26 cellular contexts compared by ENCODE assay signal in genomic region chr5:173507171-173507570, GRCh38.
"Had no signal": no experiment of that assay in that cellular context is flagged by ENCODE, and none has a peak within 500 bp of the region (broad histone marks: within the 10 kb centered on the region; RNA-seq: fewer than 3 reads in every experiment).

No MANE protein-coding gene starts in this region.

- H3K4me3 ChIP-seq: coronary artery, dorsolateral prefrontal cortex, gastroesophageal sphincter, heart right ventricle, left ventricle myocardium inferior, lower lobe of right lung, mucosa of descending colon had no signal

- H3K27me3 ChIP-seq: foreskin keratinocyte, gastroesophageal sphincter had no signal

- DNase-seq: dermis blood vessel endothelial cell; dorsolateral prefrontal cortex; effector CD8-positive, alpha-beta T cell; effector memory CD8-positive, alpha-beta T cell; endodermal cell; erythroblast; foreskin keratinocyte; glutamatergic neuron; head of caudate nucleus; heart right ventricle; hypothalamus; immature natural killer cell; islet precursor cell; kidney; kidney glomerular epithelial cell; left colon; left ventricle myocardium inferior; lower lobe of right lung; mesenchymal stem cell; mucosa of descending colon; naive B cell had no signal

- H3K4me1 ChIP-seq: foreskin keratinocyte, heart right ventricle, left ventricle myocardium inferior, lower lobe of right lung had no signal

- H3K36me3 ChIP-seq: gastroesophageal sphincter, heart right ventricle, left ventricle myocardium inferior, lower lobe of right lung had no signal

- ATAC-seq: effector memory CD8-positive, alpha-beta T cell; esophagus mucosa; foreskin keratinocyte; gastroesophageal sphincter; left colon; left lobe of liver; lower lobe of right lung; mucosa of descending colon had no signal

- H3K27ac ChIP-seq: coronary artery, dorsolateral prefrontal cortex, epithelial cell of prostate, foreskin keratinocyte, gastroesophageal sphincter, heart right ventricle, left ventricle myocardium inferior, lower lobe of right lung had no signal

- H3K9me3 ChIP-seq: mucosa of descending colon had no signal
